In the genomic region with DNA sequence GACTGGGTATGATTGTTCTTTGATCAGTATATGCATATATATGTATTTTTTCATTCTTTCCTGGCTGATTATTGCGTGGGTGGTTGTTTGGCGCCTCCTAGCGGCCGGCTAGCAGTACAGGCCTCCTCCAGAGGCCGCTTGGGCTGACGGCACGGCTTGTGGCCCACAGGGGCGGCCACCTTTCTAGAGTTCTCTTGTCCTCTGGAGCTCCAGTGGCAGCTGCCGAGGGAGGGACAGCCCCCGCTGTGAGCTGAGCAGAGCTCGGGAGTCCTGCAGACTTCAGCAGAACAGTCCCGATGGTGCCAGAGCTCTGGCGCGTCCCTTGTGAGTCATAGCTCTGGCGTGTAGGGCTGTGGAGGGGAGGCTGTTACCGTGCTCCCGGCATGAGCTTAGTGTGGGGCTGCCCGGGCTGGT, we compare ENCODE assay signal across 8 cellular contexts. TPM values are rescaled to one million over a fixed set of nuclear protein-coding genes. Genes with fewer than 3 reads are reported as not detected.
A peak's percentile ranks its signal among the peaks of the same experiment; 100 is the strongest.
DNase-seq lines count a peak whose midpoint lies in the region; ATAC-seq and TF ChIP-seq lines count a peak whose summit lies in the region.

No MANE protein-coding gene starts in this region.

- H3K9me3 ChIP-seq in breast epithelium (peaks cover 0 to 7% of the 10 kb centered on the region in 2 donors), right lobe of liver (no peaks in the 10 kb centered on the region)

- H3K27me3 ChIP-seq in breast epithelium (no peaks in the 10 kb centered on the region), right lobe of liver (no peaks in the 10 kb centered on the region)

- H3K4me1 ChIP-seq in breast epithelium (no peaks in the 10 kb centered on the region), right lobe of liver (no peaks in the 10 kb centered on the region)

- ATAC-seq in right lobe of liver (peak; percentile 59 to 77 (median 66)), GM19328 (IDR thresholded peaks at IDR 0.05; ENCODE audit: unreplicated experiment) (no peak)

- TF ChIP-seq CTCF in WI38 (IDR thresholded peaks at IDR 0.05; ENCODE audit: low read depth, low read length) (peak; percentile 27; the same call in 1 of the 2 replicates), breast epithelium (IDR thresholded peaks at IDR 0.05) (peak; percentile 48 to 81 (median 77)), right lobe of liver (IDR thresholded peaks at IDR 0.05) (peak; percentile 20 to 61 (median 56))

- no peaks in the 10 kb centered on the region for H3K36me3 ChIP-seq in breast epithelium
- H3K36me3 ChIP-seq in right lobe of liver: no peaks in the 10 kb centered on the region

- peak; percentile 71 for DNase-seq in NCI-H82 (lab: John Stamatoyannopoulos, UW)
- no peak for DNase-seq in NCI-H82 treated with DMSO at 0.1 percent for 48 hours (lab: John Stamatoyannopoulos, UW; ENCODE audit: unreplicated experiment)
- peak; percentile 31 to 64 for DNase-seq in breast epithelium (ENCODE audit: low spot score in 2 of 2)
- DNase-seq in right lobe of liver: peak; percentile 29 to 63 (median 52)
- peak; percentile 22 to 38 for DNase-seq in stimulated activated CD8-positive, alpha-beta memory T cell treated with anti-CD3 and anti-CD28 coated beads, Interleukin-15, amount 100 ng/mL, for 4 hours (ENCODE audit: low read depth in 2 of 2)
- no peak for DNase-seq in NK-92 (lab: John Stamatoyannopoulos, UW; ENCODE audit: unreplicated experiment)

- H3K27ac ChIP-seq in breast epithelium: peak overlapping the region; percentile 25 to 32
- no peak overlapping the region for H3K27ac ChIP-seq in right lobe of liver

- TF ChIP-seq POLR2A in breast epithelium (IDR thresholded peaks at IDR 0.05) (no peak), right lobe of liver (IDR thresholded peaks at IDR 0.05) (no peak)

- 38% methylated on average over 8 of the region's 18 CpGs for WGBS in right lobe of liver (ENCODE audit: insufficient coverage, low coverage, low lambda C conversion rate, missing lambda C conversion rate)

- intact Hi-C loops in breast epithelium (cut with DNase I; ENCODE audit: low total_unique reads): no loop called here
- intact Hi-C loops in right lobe of liver (cut with DNase I): loop anchor here in 1 of 2 donors (10.0 kb wide), 1 partner anchor 212 kb away; no protein-coding TSS in a partner anchor

- H3K4me3 ChIP-seq in WI38 (ENCODE audit: low read depth, low read length): no peak overlapping the region
- peak overlapping the region in 2 of 3 donors; percentile 46 to 47 for H3K4me3 ChIP-seq in breast epithelium
- H3K4me3 ChIP-seq in right lobe of liver: no peak overlapping the region

RNA-seq across cellular contexts. Expression of a gene that starts 22.5 kb away (rescaled TPM):
- total RNA-seq in breast epithelium (10 to 100 TPM; 12.8 to 35.4 (median 30.5) TPM), right lobe of liver (1 to 10 TPM; 4.8 to 9.6 (median 7.6) TPM)

Comparison
In these comparisons a context has a peak if more than half of its experiments do, and no peak if none do; other contexts are left out.
1. DNase-seq: peak in NCI-H82 (single experiment), breast epithelium (2 of 2), right lobe of liver (3 of 3) and stimulated activated CD8-positive, alpha-beta memory T cell treated with anti-CD3 and anti-CD28 coated beads, Interleukin-15, amount 100 ng/mL, for 4 hours (2 of 2); none in NCI-H82 treated with DMSO at 0.1 percent for 48 hours (single experiment) and NK-92 (single experiment).
2. H3K4me3 ChIP-seq: peak in breast epithelium (2 of 3); none in WI38 (single experiment) and right lobe of liver (0 of 3).
3. CTCF ChIP-seq: peak in every context shown above with its lines; median percentile 77 in breast epithelium; 56 in right lobe of liver; 27 in WI38.
4. H3K27ac ChIP-seq: peak in breast epithelium (2 of 2); none in right lobe of liver (0 of 3).